In the genomic region with DNA sequence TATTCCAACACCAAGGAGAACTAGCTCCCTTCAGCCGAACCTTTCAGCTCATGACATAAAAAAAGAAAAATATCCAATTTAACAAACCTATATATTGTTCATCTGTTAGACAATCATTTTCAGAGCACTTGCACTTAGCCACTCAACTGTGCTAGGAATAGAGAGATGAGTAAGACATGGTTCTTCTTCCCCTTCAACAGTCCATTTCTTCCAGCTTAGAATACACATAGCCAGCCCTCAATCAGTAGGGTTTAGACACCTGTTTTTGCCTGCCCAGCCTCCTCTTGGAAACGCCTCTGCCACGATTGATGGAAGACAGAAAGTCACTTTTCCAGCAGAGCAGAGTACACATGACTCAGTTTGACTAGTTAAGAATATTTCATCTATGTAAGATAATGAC, we compare ENCODE assay signal across 23 cellular contexts. TPM values are rescaled to one million over a fixed set of nuclear protein-coding genes. Genes with fewer than 3 reads are reported as not detected.
A peak's percentile ranks its signal among the peaks of the same experiment; 100 is the strongest.
DNase-seq lines count a peak whose midpoint lies in the region; ATAC-seq and TF ChIP-seq lines count a peak whose summit lies in the region.
"Had no signal": no experiment of that assay in that cellular context is flagged by ENCODE, and none has a peak within 500 bp of the region (broad histone marks: within the 10 kb centered on the region; RNA-seq: fewer than 3 reads in every experiment).

No MANE protein-coding gene starts in this region.

- CTCF ChIA-PET in activated CD4-positive, alpha-beta T cell treated with anti-CD3 and anti-CD28 coated beads for 36 hours (lab: Charles Lee): interaction anchor here (0.8 to 3.9 kb wide), 11 partner anchors 9 to 119 kb away, joined by 3 to 14 read pairs (median 4); a partner anchor contains a TSS
- CTCF ChIA-PET in CD4-positive, alpha-beta T cell (lab: Charles Lee): interaction anchor here (0.7 to 5.5 kb wide), 4 partner anchors 20 to 1690 kb away, joined by 3 to 31 read pairs (median 4); a partner anchor contains a TSS
- CTCF ChIA-PET in activated B cell treated with CpG ODN at 0.5 μM for 24 hours (lab: Charles Lee): interaction anchor here (1.8 to 2.0 kb wide), 2 partner anchors 20 to 115 kb away, joined by 9 read pairs; a partner anchor contains a TSS

- no peak for DNase-seq in activated CD4-positive, alpha-beta T cell treated with anti-CD3 and anti-CD28 coated beads for 36 hours
- DNase-seq in activated CD4-positive, alpha-beta T cell treated with anti-CD3 and anti-CD28 coated beads, Interleukin-2, amount 50 U/mL, for 48 hours: no peak
- DNase-seq in CD4-positive, alpha-beta T cell: no peak
- no peak for DNase-seq in activated B cell treated with CpG ODN at 0.5 μM for 24 hours
- no peak for DNase-seq in naive thymus-derived CD8-positive, alpha-beta T cell
- DNase-seq in body of pancreas: no peak
- DNase-seq in HT-29 (ENCODE audit: low spot score): no peak
- DNase-seq: 8988T; activated CD4-positive, alpha-beta T cell treated with anti-CD3 and anti-CD28 coated beads for 4 hours; activated effector memory CD4-positive, alpha-beta T cell treated with anti-CD3 and anti-CD28 coated beads, Interleukin-2, amount 50 U/mL, for 16 hours; hypothalamus; left ventricle myocardium superior; NCI-H1105; NCI-H2081 treated with DMSO at 0.1 percent for 48 hours; SIG-M5; small intestine; stimulated activated CD4-positive, alpha-beta T cell treated with anti-CD3 and anti-CD28 coated beads, Interleukin-2, amount 100 ng/mL, for 24 hours; stimulated activated naive CD4-positive, alpha-beta T cell treated with Interleukin-2 at 50 U/mL for 16 hours; T-helper 1 cell; tibial artery had no signal

- peaks cover 27% of the 10 kb centered on the region for H3K4me1 ChIP-seq in body of pancreas

- intact Hi-C loops in activated CD4-positive, alpha-beta T cell treated with anti-CD3 and anti-CD28 coated beads for 36 hours (cut with DNase I, micrococcal nuclease): no loop called here
- intact Hi-C loops in CD4-positive, alpha-beta T cell (cut with DNase I, micrococcal nuclease): no loop called here
- intact Hi-C loops in activated B cell treated with CpG ODN at 0.5 μM for 24 hours (cut with micrococcal nuclease) (no loop called here), body of pancreas (cut with DNase I) (no loop called here)

- no peak for TF ChIP-seq POLR2A in body of pancreas (IDR thresholded peaks at IDR 0.05)

- WGBS in body of pancreas, 2 donors: 86 to 94% methylated on average over 3 of the region's 3 CpGs

- H3K4me3 ChIP-seq in body of pancreas: no peak overlapping the region
- H3K4me3 ChIP-seq: tibial artery had no signal

- H3K27me3 Mint-ChIP-seq in activated CD4-positive, alpha-beta T cell treated with anti-CD3 and anti-CD28 coated beads for 36 hours: no peaks in the 10 kb centered on the region
- no peaks in the 10 kb centered on the region for H3K27me3 Mint-ChIP-seq in CD4-positive, alpha-beta T cell
- no peaks in the 10 kb centered on the region for H3K27me3 Mint-ChIP-seq in activated B cell treated with CpG ODN at 0.5 μM for 24 hours
- no peaks in the 10 kb centered on the region for H3K27me3 Mint-ChIP-seq in naive thymus-derived CD8-positive, alpha-beta T cell

- H3K9me3 ChIP-seq in CD4-positive, alpha-beta T cell (ENCODE audit: control insufficient read depth, low read length): no peaks in the 10 kb centered on the region
- no peaks in the 10 kb centered on the region for H3K9me3 ChIP-seq in body of pancreas
- H3K9me3 ChIP-seq: neutrophil, tibial artery had no signal

- H3K9me3 Mint-ChIP-seq in activated CD4-positive, alpha-beta T cell treated with anti-CD3 and anti-CD28 coated beads for 36 hours (ENCODE audit: low read depth): no peaks in the 10 kb centered on the region
- no peaks in the 10 kb centered on the region for H3K9me3 Mint-ChIP-seq in CD4-positive, alpha-beta T cell
- H3K9me3 Mint-ChIP-seq in activated B cell treated with CpG ODN at 0.5 μM for 24 hours: no peaks in the 10 kb centered on the region
- no peaks in the 10 kb centered on the region for H3K9me3 Mint-ChIP-seq in naive thymus-derived CD8-positive, alpha-beta T cell

- H3K27me3 ChIP-seq in CD4-positive, alpha-beta T cell (ENCODE audit: control insufficient read depth, insufficient read depth, low read length): no peaks in the 10 kb centered on the region
- no peaks in the 10 kb centered on the region for H3K27me3 ChIP-seq in body of pancreas
- H3K27me3 ChIP-seq: neutrophil, tibial artery had no signal

- peaks cover 42% of the 10 kb centered on the region for H3K36me3 Mint-ChIP-seq in activated CD4-positive, alpha-beta T cell treated with anti-CD3 and anti-CD28 coated beads for 36 hours (ENCODE audit: low read depth)
- peaks cover 37% of the 10 kb centered on the region for H3K36me3 Mint-ChIP-seq in CD4-positive, alpha-beta T cell (ENCODE audit: low read depth)
- peaks cover 37% of the 10 kb centered on the region for H3K36me3 Mint-ChIP-seq in activated B cell treated with CpG ODN at 0.5 μM for 24 hours (ENCODE audit: low read depth)
- H3K36me3 Mint-ChIP-seq in naive thymus-derived CD8-positive, alpha-beta T cell: peaks cover 0 to 41% (median 3%) of the 10 kb centered on the region in 3 donors

- peaks cover 65% of the 10 kb centered on the region for H3K4me1 Mint-ChIP-seq in activated CD4-positive, alpha-beta T cell treated with anti-CD3 and anti-CD28 coated beads for 36 hours
- peaks cover 80% of the 10 kb centered on the region for H3K4me1 Mint-ChIP-seq in CD4-positive, alpha-beta T cell (ENCODE audit: low read depth)
- peaks cover 66% of the 10 kb centered on the region for H3K4me1 Mint-ChIP-seq in activated B cell treated with CpG ODN at 0.5 μM for 24 hours
- H3K4me1 Mint-ChIP-seq in naive thymus-derived CD8-positive, alpha-beta T cell: peaks cover 35 to 85% (median 77%) of the 10 kb centered on the region in 4 donors

- H3K27ac ChIP-seq in CD4-positive, alpha-beta T cell (ENCODE audit: low read depth, low read length): no peak overlapping the region
- H3K27ac ChIP-seq in body of pancreas: no peak overlapping the region
- H3K27ac ChIP-seq: neutrophil, tibial artery had no signal

- ATAC-seq in activated CD4-positive, alpha-beta T cell treated with anti-CD3 and anti-CD28 coated beads for 36 hours: no peak
- no peak for ATAC-seq in CD4-positive, alpha-beta T cell (ENCODE audit: poor library complexity)
- ATAC-seq in activated B cell treated with CpG ODN at 0.5 μM for 24 hours (ENCODE audit: low read depth): peak; percentile 28
- ATAC-seq in naive thymus-derived CD8-positive, alpha-beta T cell: no peak
- no peak for ATAC-seq in HG02840 (IDR thresholded peaks at IDR 0.05; ENCODE audit: low FRiP score, unreplicated experiment)
- no peak for ATAC-seq in body of pancreas
- ATAC-seq: HepG2, left ventricle myocardium superior had no signal

- no peak for TF ChIP-seq CTCF in CD4-positive, alpha-beta T cell (IDR thresholded peaks at IDR 0.05)
- TF ChIP-seq CTCF in activated B cell treated with CpG ODN at 0.5 μM for 24 hours (IDR thresholded peaks at IDR 0.05) (no peak), body of pancreas (IDR thresholded peaks at IDR 0.05) (no peak)

- POLR2A ChIA-PET in activated CD4-positive, alpha-beta T cell treated with anti-CD3 and anti-CD28 coated beads for 36 hours (lab: Charles Lee): interaction anchor here (1.1 to 1.2 kb wide), 2 partner anchors 20 to 114 kb away, joined by 4 read pairs; a partner anchor contains a TSS
- POLR2A ChIA-PET in CD4-positive, alpha-beta T cell (lab: Charles Lee): interaction anchor here (2.0 kb wide), 1 partner anchor 22 kb away, joined by 8 read pairs; a partner anchor contains a TSS
- POLR2A ChIA-PET in activated B cell treated with CpG ODN at 0.5 μM for 24 hours (lab: Charles Lee): interaction anchor here (0.7 kb wide), 1 partner anchor 72 kb away, joined by 13 read pairs; no protein-coding TSS in a partner anchor
- POLR2A ChIA-PET in naive thymus-derived CD8-positive, alpha-beta T cell (lab: Charles Lee): interaction anchor here (0.8 kb wide), 1 partner anchor 9 kb away, joined by 4 read pairs; no protein-coding TSS in a partner anchor

- H3K36me3 ChIP-seq in body of pancreas (replicated peaks in 1 of 2; ENCODE audit: insufficient read depth in 1 of 2, low read depth in 2 of 2): no peaks in the 10 kb centered on the region
- H3K36me3 ChIP-seq: tibial artery had no signal

- peak overlapping the region; percentile 48 for H3K27ac Mint-ChIP-seq in activated CD4-positive, alpha-beta T cell treated with anti-CD3 and anti-CD28 coated beads for 36 hours
- peak overlapping the region; percentile 76 for H3K27ac Mint-ChIP-seq in CD4-positive, alpha-beta T cell
- no peak overlapping the region for H3K27ac Mint-ChIP-seq in activated B cell treated with CpG ODN at 0.5 μM for 24 hours
- peak overlapping the region in 8 of 10 donors; percentile 16 to 75 (median 44) for H3K27ac Mint-ChIP-seq in naive thymus-derived CD8-positive, alpha-beta T cell

- H3K4me3 Mint-ChIP-seq in activated CD4-positive, alpha-beta T cell treated with anti-CD3 and anti-CD28 coated beads for 36 hours: no peak overlapping the region
- H3K4me3 Mint-ChIP-seq in CD4-positive, alpha-beta T cell: no peak overlapping the region
- H3K4me3 Mint-ChIP-seq in activated B cell treated with CpG ODN at 0.5 μM for 24 hours: peak overlapping the region; percentile 9
- peak overlapping the region in 3 of 10 donors; percentile 5 to 39 (median 26) for H3K4me3 Mint-ChIP-seq in naive thymus-derived CD8-positive, alpha-beta T cell

RNA-seq across cellular contexts. Expression of a gene that starts 21.8 kb away (rescaled TPM):
- 10 to 100 TPM; 61.0 to 86.1 TPM for total RNA-seq in activated CD4-positive, alpha-beta T cell treated with anti-CD3 and anti-CD28 coated beads for 36 hours
- 10 to 100 TPM; 41.9 to 47.1 TPM for total RNA-seq in CD4-positive, alpha-beta T cell
- total RNA-seq in activated B cell treated with CpG ODN at 0.5 μM for 24 hours: 89.4 and 99.3 TPM in 2 replicates
- total RNA-seq in naive thymus-derived CD8-positive, alpha-beta T cell: 10 to 100 TPM; 73.4 to 73.8 TPM
- polyA plus RNA-seq in naive thymus-derived CD8-positive, alpha-beta T cell: 10 to 100 TPM in 1 of 3 donors, 1 to 10 TPM in 2; 6.3 to 10.9 (median 8.2) TPM
- total RNA-seq in body of pancreas: 10 to 100 TPM; 28.0 to 28.7 TPM
- 37.2 and 43.3 TPM in 2 replicates for total RNA-seq in HT-29 (2014; rRNA removed; shearing (Covaris generic))

RNA-seq across cellular contexts. Expression of a gene that starts 48.9 kb away (rescaled TPM):
- total RNA-seq in activated CD4-positive, alpha-beta T cell treated with anti-CD3 and anti-CD28 coated beads for 36 hours: 10 to 100 TPM; 55.6 to 72.1 TPM
- total RNA-seq in CD4-positive, alpha-beta T cell: 10 to 100 TPM; 44.5 to 46.5 TPM
- total RNA-seq in activated B cell treated with CpG ODN at 0.5 μM for 24 hours (39.8 and 41.2 TPM in 2 replicates), body of pancreas (10 to 100 TPM; 18.1 to 32.7 TPM)
- total RNA-seq in naive thymus-derived CD8-positive, alpha-beta T cell: 10 to 100 TPM; 45.4 to 46.6 TPM
- 10 to 100 TPM; 65.0 to 79.8 (median 75.3) TPM for polyA plus RNA-seq in naive thymus-derived CD8-positive, alpha-beta T cell
- total RNA-seq in HT-29 (2014; rRNA removed; shearing (Covaris generic)): 69.7 and 76.9 TPM in 2 replicates

RNA-seq across cellular contexts. Expression of a gene that starts 49.2 kb away (rescaled TPM):
- 1 to 10 TPM; 3.1 to 3.8 TPM for total RNA-seq in activated CD4-positive, alpha-beta T cell treated with anti-CD3 and anti-CD28 coated beads for 36 hours
- 1 to 10 TPM; 2.7 to 3.0 TPM for total RNA-seq in CD4-positive, alpha-beta T cell
- total RNA-seq in activated B cell treated with CpG ODN at 0.5 μM for 24 hours (7.5 and 8.1 TPM in 2 replicates), body of pancreas (1 to 10 TPM; 2.9 to 3.0 TPM)
- total RNA-seq in naive thymus-derived CD8-positive, alpha-beta T cell: 1 to 10 TPM; 8.4 to 8.8 TPM
- 1 to 10 TPM; 3.5 to 4.8 (median 4.6) TPM for polyA plus RNA-seq in naive thymus-derived CD8-positive, alpha-beta T cell
- total RNA-seq in HT-29 (2014; rRNA removed; shearing (Covaris generic)): 14.9 and 16.3 TPM in 2 replicates
